ENCODE assay signal across 19 cellular contexts in the genomic region with DNA sequence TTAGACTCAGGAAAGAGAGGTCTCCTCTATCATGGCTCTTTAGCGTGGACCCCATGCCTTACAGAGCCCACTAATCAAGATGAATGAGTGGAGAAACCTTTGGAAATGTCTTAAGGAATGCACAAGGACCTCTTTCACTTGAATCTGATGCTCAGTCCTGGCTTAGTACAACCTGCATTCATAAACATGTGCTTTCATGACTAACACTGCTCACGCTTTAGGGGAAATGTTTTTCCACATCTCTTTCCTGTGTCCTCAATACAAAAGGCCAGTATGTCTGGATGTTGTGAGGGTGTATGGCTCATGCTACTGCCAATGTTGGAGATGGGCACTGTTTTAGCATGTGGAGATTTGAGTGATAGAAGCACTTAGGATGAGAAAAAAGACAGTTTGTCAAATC.
"Had no signal": no experiment of that assay in that cellular context is flagged by ENCODE, and none has a peak within 500 bp of the region (broad histone marks: within the 10 kb centered on the region; RNA-seq: fewer than 3 reads in every experiment).

No MANE protein-coding gene starts in this region.

- H3K4me1 Mint-ChIP-seq: neural crest cell; stimulated activated effector memory CD8-positive, alpha-beta T cell treated with anti-CD3 and anti-CD28 coated beads, Interleukin-12 subunit alpha, Interleukin-12 subunit beta, amount 100 ng/mL, for 72 hours had no signal

- H3K36me3 ChIP-seq: cardiac muscle cell, colonic mucosa, ovary, tibial artery, uterus had no signal

- H3K4me3 Mint-ChIP-seq: activated naive CD8-positive, alpha-beta T cell; mesothelial cell of epicardium; neural crest cell; stimulated activated effector memory CD8-positive, alpha-beta T cell treated with anti-CD3 and anti-CD28 coated beads, Interleukin-12 subunit alpha, Interleukin-12 subunit beta, amount 100 ng/mL, for 72 hours; T-helper 2 cell treated with Interferon-gamma antibody and Interleukin-4, amounts not matched to agents 5 μg/mL and 100 μg/mL, for 36 hours had no signal

- H3K27ac Mint-ChIP-seq: activated naive CD8-positive, alpha-beta T cell; mesothelial cell of epicardium; stimulated activated effector memory CD8-positive, alpha-beta T cell treated with anti-CD3 and anti-CD28 coated beads, Interleukin-12 subunit alpha, Interleukin-12 subunit beta, amount 100 ng/mL, for 72 hours; T-helper 2 cell treated with Interferon-gamma antibody and Interleukin-4, amounts not matched to agents 5 μg/mL and 100 μg/mL, for 36 hours had no signal

- H3K4me3 ChIP-seq: cardiac muscle cell, colonic mucosa, ovary, tibial artery, uterus had no signal

- H3K4me1 ChIP-seq: uterus had no signal

- H3K9me3 ChIP-seq: colonic mucosa, ovary, tibial artery, uterus had no signal

- H3K36me3 Mint-ChIP-seq: activated naive CD8-positive, alpha-beta T cell; mesothelial cell of epicardium; stimulated activated effector memory CD8-positive, alpha-beta T cell treated with anti-CD3 and anti-CD28 coated beads, Interleukin-12 subunit alpha, Interleukin-12 subunit beta, amount 100 ng/mL, for 72 hours had no signal

- ATAC-seq: activated CD4-positive, CD25-positive, alpha-beta regulatory T cell treated with anti-CD3 and anti-CD28 coated beads, Interleukin-2, amount 50 U/mL, for 24 hours; stimulated activated effector memory CD8-positive, alpha-beta T cell treated with anti-CD3 and anti-CD28 coated beads, Interleukin-12 subunit alpha, Interleukin-12 subunit beta, amount 100 ng/mL, for 72 hours had no signal

- H3K27ac ChIP-seq: cardiac muscle cell, colonic mucosa, ovary, tibial artery, uterus had no signal

- H3K9me3 Mint-ChIP-seq: mesothelial cell of epicardium; neural crest cell; stimulated activated effector memory CD8-positive, alpha-beta T cell treated with anti-CD3 and anti-CD28 coated beads, Interleukin-12 subunit alpha, Interleukin-12 subunit beta, amount 100 ng/mL, for 72 hours; T-helper 2 cell treated with Interferon-gamma antibody and Interleukin-4, amounts not matched to agents 5 μg/mL and 100 μg/mL, for 36 hours had no signal

- H3K27me3 ChIP-seq: colonic mucosa, ovary, tibial artery, uterus had no signal

- DNase-seq: activated CD4-positive, alpha-beta T cell treated with anti-CD3 and anti-CD28 coated beads, Interleukin-2, amount 50 U/mL, for 4 hours; activated effector memory CD4-positive, alpha-beta T cell treated with Interleukin-2 at 50 U/mL for 16 hours; activated T-cell treated with anti-CD3 and anti-CD28 coated beads, Interleukin-2, amount 50 U/mL, for 1 hour; anterior cingulate cortex; colonic mucosa; effector CD8-positive, alpha-beta T cell; erythroblast; kidney; ovary; SW 1271; tibial artery; uterus had no signal
